ENCODE assay signal across 14 cellular contexts in genomic region chr5:178078197-178078995, GRCh38. TPM values are rescaled to one million over a fixed set of nuclear protein-coding genes. Genes with fewer than 3 reads are reported as not detected.
A peak's percentile ranks its signal among the peaks of the same experiment; 100 is the strongest.
DNase-seq lines count a peak whose midpoint lies in the region; ATAC-seq and TF ChIP-seq lines count a peak whose summit lies in the region.
"Had no signal": no experiment of that assay in that cellular context is flagged by ENCODE, and none has a peak within 500 bp of the region (broad histone marks: within the 10 kb centered on the region; RNA-seq: fewer than 3 reads in every experiment).

No MANE protein-coding gene starts in this region.

- no peak for ATAC-seq in left colon
- ATAC-seq: left lung had no signal

- no peaks in the 10 kb centered on the region for H4K20me1 ChIP-seq in PC-9 (ENCODE audit: insufficient read depth)

- no peak for TF ChIP-seq CTCF in GM13976 (IDR thresholded peaks at IDR 0.05; ENCODE audit: borderline replicate concordance, control extremely low read depth, extremely low read depth, insufficient read depth, missing control alignments)
- no peak for TF ChIP-seq CTCF in PC-9 (conservative IDR thresholded peaks at IDR 0.05)
- no peak for TF ChIP-seq CTCF in adrenal gland (IDR thresholded peaks at IDR 0.05)

- peak; percentile 10 for DNase-seq in GM13976 (ENCODE audit: low spot score)
- peak; percentile 88 to 89 for DNase-seq in PC-9
- DNase-seq in epidermal melanocyte (ENCODE audit: insufficient read length, low spot score) = peak; percentile 79
- DNase-seq in adrenal gland = no peak
- no peak for DNase-seq in NCI-H1417 (lab: John Stamatoyannopoulos, UW)
- no peak for DNase-seq in left colon
- DNase-seq: activated CD4-positive, alpha-beta T cell treated with anti-CD3 and anti-CD28 coated beads, Interleukin-2, amount 10 ng/mL, durations not matched to agents 24 days and 14 days; esophagus squamous epithelium; left lung; NCI-H446 treated with DMSO at 0.1 percent for 48 hours; stimulated activated CD4-positive, alpha-beta T cell treated with anti-CD3 and anti-CD28 coated beads, Interleukin-2, amount 100 ng/mL, for 24 hours; stimulated activated naive CD4-positive, alpha-beta T cell treated with Interleukin-2 at 50 U/mL for 16 hours had no signal

- H3K36me3 ChIP-seq in PC-9 (ENCODE audit: low read depth) (no peaks in the 10 kb centered on the region), skeletal muscle satellite cell (ENCODE audit: insufficient read depth, low read length) (no peaks in the 10 kb centered on the region), adrenal gland (replicated peaks in 1 of 2) (no peaks in the 10 kb centered on the region)
- H3K36me3 ChIP-seq: esophagus squamous epithelium, left lung had no signal

- CTCF ChIA-PET in PC-9 (lab: Charles Lee) = interaction anchor here (0.6 to 4.7 kb wide), 7 partner anchors 46 to 1553 kb away, joined by 3 to 34 read pairs (median 5); partner anchors contain the start of gene NHP2

- H3K4me1 ChIP-seq in PC-9 (replicated peaks; ENCODE audit: insufficient read depth) = peaks cover 60% of the 10 kb centered on the region
- peaks cover 11% of the 10 kb centered on the region for H3K4me1 ChIP-seq in skeletal muscle satellite cell (ENCODE audit: control insufficient read depth, insufficient read depth, low read length)
- H3K4me1 ChIP-seq in adrenal gland (replicated peaks in 1 of 2) = no peaks in the 10 kb centered on the region

- H3K4me2 ChIP-seq in PC-9 = peak overlapping the region; percentile 58
- H3K4me2 ChIP-seq in skeletal muscle satellite cell (ENCODE audit: low read length) = peak overlapping the region; percentile 31

- POLR2A ChIA-PET in PC-9 (lab: Charles Lee; ENCODE audit: unreplicated experiment) = interaction anchor here (0.6 to 0.7 kb wide), 4 partner anchors 45 to 707 kb away, joined by 4 to 6 read pairs (median 5); no protein-coding TSS in a partner anchor

- no peak overlapping the region for H3K27ac ChIP-seq in PC-9
- no peak overlapping the region for H3K27ac ChIP-seq in adrenal gland
- H3K27ac ChIP-seq: left lung, SK-N-MC had no signal

- H3K9ac ChIP-seq in skeletal muscle satellite cell (ENCODE audit: low read depth, low read length) = no peak overlapping the region

- H2AFZ ChIP-seq in PC-9 = no peak overlapping the region

- 79 to 85% (median 82%) methylated on average over 22 of the region's 22 CpGs for WGBS in adrenal gland, 4 donors

- BruUV-seq in PC-9 (replicated peaks; lab: Mats Ljungman, UMichigan) = no TSS peak

- peaks cover 32% of the 10 kb centered on the region for H3F3A ChIP-seq in PC-9 (ENCODE audit: insufficient read depth, low read depth)

- intact Hi-C loops in PC-9 (cut with micrococcal nuclease; ENCODE audit: unreplicated experiment) (loop anchor here (1.0 kb wide), 2 partner anchors 46 to 52 kb away; no protein-coding TSS in a partner anchor), adrenal gland (cut with DNase I) (loop anchor here in 1 of 2 donors (5.0 kb wide), 1 partner anchor 69 kb away; no protein-coding TSS in a partner anchor), left colon (cut with DNase I, micrococcal nuclease) (loop anchor here in 1 of 2 donors (5.0 kb wide), 1 partner anchor 89 kb away; no protein-coding TSS in a partner anchor)

- H3K27me3 ChIP-seq in PC-9 (ENCODE audit: insufficient read depth, low read depth) (peaks cover 17% of the 10 kb centered on the region), skeletal muscle satellite cell (ENCODE audit: control insufficient read depth, insufficient read depth, low read length) (peaks cover 54% of the 10 kb centered on the region), adrenal gland (peaks cover 12% of the 10 kb centered on the region)

- no peak for TF ChIP-seq POLR2A in adrenal gland (IDR thresholded peaks at IDR 0.05)

- in situ Hi-C loops in GM13976 (cut with MboI; ENCODE audit: low sequenced_read_pairs, unreplicated experiment) = loop anchor here (10.0 kb wide), 1 partner anchor 66 kb away; no protein-coding TSS in a partner anchor

- no peaks in the 10 kb centered on the region for H3K79me2 ChIP-seq in PC-9 (ENCODE audit: low read depth)

- H3K9me3 ChIP-seq in PC-9 (ENCODE audit: insufficient read depth, low read depth) (no peaks in the 10 kb centered on the region), skeletal muscle satellite cell (replicated peaks; ENCODE audit: low read length) (no peaks in the 10 kb centered on the region), adrenal gland (replicated peaks in 1 of 3) (no peaks in the 10 kb centered on the region)
- H3K9me3 ChIP-seq: esophagus squamous epithelium, left lung had no signal

- no peaks in the 10 kb centered on the region for H3K9me2 ChIP-seq in PC-9 (ENCODE audit: insufficient read depth)

- H3K4me3 ChIP-seq in PC-9 (no peak overlapping the region), skeletal muscle satellite cell (ENCODE audit: low read length) (no peak overlapping the region), adrenal gland (no peak overlapping the region)
- H3K4me3 ChIP-seq: esophagus squamous epithelium, left lung, SK-N-MC had no signal

RNA-seq across cellular contexts. Expression of gene N4BP3, which starts 34.9 kb away (rescaled TPM):
- total RNA-seq in PC-9 (2021) (0.81 and 1.1 TPM in 2 replicates), adrenal gland (1 to 10 TPM in 3 of 8 donors, under 1 TPM in 5; 0.39 to 1.8 (median 0.87) TPM), left colon (1 to 10 TPM in 1 of 2 donors, under 1 TPM in 1; 0.95 to 2.3 TPM)
- 0.22 and 0.25 TPM in 2 replicates for total RNA-seq in skeletal muscle satellite cell (2012; rRNA removed)
- 1 to 10 TPM in 1 of 3 donors, under 1 TPM in 2; 0.31 to 2.6 (median 0.88) TPM for polyA plus RNA-seq in adrenal gland

RNA-seq across cellular contexts. Expression of gene RMND5B, which starts 52.4 kb away (rescaled TPM):
- total RNA-seq in PC-9 (2021) (30.3 and 35.1 TPM in 2 replicates), adrenal gland (10 to 100 TPM; 34.8 to 51.4 (median 40.3) TPM), left colon (10 to 100 TPM; 39.1 to 40.6 TPM)
- 13.5 and 15.7 TPM in 2 replicates for total RNA-seq in skeletal muscle satellite cell (2012; rRNA removed)
- 10 to 100 TPM; 28.1 to 36.7 (median 35.5) TPM for polyA plus RNA-seq in adrenal gland

Comparison
In these comparisons a context has a peak if more than half of its experiments do, and no peak if none do; other contexts are left out.
1. DNase-seq: peak in GM13976 (single experiment), PC-9 (2 of 2) and epidermal melanocyte (single experiment); none in adrenal gland (0 of 7), NCI-H1417 (0 of 3) and left colon (0 of 2).